In the genomic region with DNA sequence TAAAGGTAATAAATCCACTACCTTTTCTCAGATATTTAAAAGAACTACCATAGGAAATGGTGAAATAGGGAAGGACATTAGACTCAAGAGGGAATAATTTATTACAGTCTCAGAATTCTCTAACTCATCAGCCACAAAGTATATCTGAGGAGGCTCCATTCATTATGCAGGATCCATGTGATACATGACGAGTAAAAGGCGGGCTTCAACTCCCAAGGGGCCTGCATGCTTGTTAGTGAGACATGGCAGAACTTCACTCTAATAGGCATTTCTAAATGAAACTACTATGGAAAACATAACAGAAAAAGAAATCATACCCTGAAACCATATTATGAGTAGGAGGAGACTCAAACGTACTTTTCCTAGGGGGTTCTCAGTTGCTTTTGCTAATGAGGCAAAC, we compare ENCODE assay signal across 21 cellular contexts.
DNase-seq lines count a peak whose midpoint lies in the region; ATAC-seq and TF ChIP-seq lines count a peak whose summit lies in the region.
"Had no signal": no experiment of that assay in that cellular context is flagged by ENCODE, and none has a peak within 500 bp of the region (broad histone marks: within the 10 kb centered on the region; RNA-seq: fewer than 3 reads in every experiment).

No MANE protein-coding gene starts in this region.

- no peaks in the 10 kb centered on the region for H3K27me3 ChIP-seq in BLaER1 treated with 17β-estradiol and CSF1 and Interleukin-3, amounts not matched to agents 10 nM and 100 nM
- no peaks in the 10 kb centered on the region for H3K27me3 ChIP-seq in esophagus muscularis mucosa
- H3K27me3 ChIP-seq: Peyer's patch had no signal

- peaks cover 3% of the 10 kb centered on the region for H3K36me3 Mint-ChIP-seq in memory B cell
- H3K36me3 Mint-ChIP-seq: CD8-positive, alpha-beta T cell had no signal

- TF ChIP-seq CTCF in NB4 (IDR thresholded peaks at IDR 0.05; ENCODE audit: low read depth, low read length) (no peak), esophagus muscularis mucosa (IDR thresholded peaks at IDR 0.05) (no peak)

- H3K27me3 Mint-ChIP-seq in memory B cell: peaks cover 7% of the 10 kb centered on the region

- H3K4me3 Mint-ChIP-seq in memory B cell: no peak overlapping the region
- H3K4me3 Mint-ChIP-seq: CD8-positive, alpha-beta T cell; H9; T-helper 1 cell treated with Interleukin-12 subunit alpha and Interleukin-12 subunit beta and Interleukin-4 antibody, amounts not matched to agents 30 μg/mL and 1 μg/mL, for 36 hours had no signal

- peaks cover 0 to 14% (median 5%) of the 10 kb centered on the region in 11 experiments; a peak in 4 of 22 replicates for H3K9me3 ChIP-seq in BLaER1 treated with 17β-estradiol and CSF1 and Interleukin-3, amounts not matched to agents 10 nM and 100 nM (replicated peaks in 1 of 11)
- H3K9me3 ChIP-seq in esophagus muscularis mucosa: no peaks in the 10 kb centered on the region
- H3K9me3 ChIP-seq: Peyer's patch had no signal

- peak; percentile 43 for DNase-seq in NB4 (ENCODE audit: low read depth)
- DNase-seq in SK-N-DZ (ENCODE audit: low spot score): peak; percentile 17
- DNase-seq in memory B cell (ENCODE audit: low spot score in 2 of 2): no peak
- no peak for DNase-seq in NCI-H2196 treated with DMSO at 0.1 percent for 48 hours (lab: John Stamatoyannopoulos, UW; ENCODE audit: unreplicated experiment)
- no peak for DNase-seq in esophagus muscularis mucosa (ENCODE audit: extremely low spot score)
- DNase-seq in NCI-H146 (lab: John Stamatoyannopoulos, UW): no peak
- DNase-seq: CD8-positive, alpha-beta T cell; GDM1; H9; Karpas-422; MM.1S; NCI-H1105; NCI-H187 treated with DMSO at 0.1 percent for 48 hours; NCI-H226; NCI-H526; Peyer's patch had no signal

- no peak overlapping the region for H3K9ac ChIP-seq in BLaER1 treated with 17β-estradiol and CSF1 and Interleukin-3, amounts not matched to agents 10 nM and 100 nM

- peaks cover 2% of the 10 kb centered on the region for H3K4me1 Mint-ChIP-seq in memory B cell

- peaks cover 2% of the 10 kb centered on the region for H3K9me3 Mint-ChIP-seq in memory B cell
- H3K9me3 Mint-ChIP-seq: CD8-positive, alpha-beta T cell had no signal

- intact Hi-C loops in esophagus muscularis mucosa (cut with DNase I): no loop called here

- peak overlapping the region; percentile 53 for H3K27ac Mint-ChIP-seq in memory B cell
- H3K27ac Mint-ChIP-seq: CD8-positive, alpha-beta T cell; H9; T-helper 1 cell treated with Interleukin-12 subunit alpha and Interleukin-12 subunit beta and Interleukin-4 antibody, amounts not matched to agents 30 μg/mL and 1 μg/mL, for 36 hours had no signal

- H3K36me3 ChIP-seq in BLaER1 treated with 17β-estradiol and CSF1 and Interleukin-3, amounts not matched to agents 10 nM and 100 nM: no peaks in the 10 kb centered on the region
- H3K36me3 ChIP-seq in esophagus muscularis mucosa: no peaks in the 10 kb centered on the region
- H3K36me3 ChIP-seq: Peyer's patch had no signal

- ATAC-seq in memory B cell (ENCODE audit: low read depth): no peak
- ATAC-seq in GM21367 (IDR thresholded peaks at IDR 0.05; ENCODE audit: unreplicated experiment): no peak
- ATAC-seq: CD8-positive, alpha-beta T cell; GM12878; Right ventricle myocardium inferior had no signal

- no peaks in the 10 kb centered on the region for H4K20me1 ChIP-seq in BLaER1 treated with 17β-estradiol and CSF1 and Interleukin-3, amounts not matched to agents 10 nM and 100 nM

- peaks cover 6 to 49% (median 18%) of the 10 kb centered on the region in 10 experiments; a peak in 17 of 20 replicates for H3K4me1 ChIP-seq in BLaER1 treated with 17β-estradiol and CSF1 and Interleukin-3, amounts not matched to agents 10 nM and 100 nM
- H3K4me1 ChIP-seq in esophagus muscularis mucosa: no peaks in the 10 kb centered on the region
- H3K4me1 ChIP-seq: Peyer's patch had no signal

- TF ChIP-seq POLR2A in NB4 (IDR thresholded peaks at IDR 0.05; ENCODE audit: extremely low read depth, insufficient read length) (no peak), esophagus muscularis mucosa (IDR thresholded peaks at IDR 0.05; ENCODE audit: low read depth) (no peak)

- peak overlapping the region in 7 of 11 experiments; percentile 0 to 71 (median 44); a peak in 10 of 22 replicates for H3K4me2 ChIP-seq in BLaER1 treated with 17β-estradiol and CSF1 and Interleukin-3, amounts not matched to agents 10 nM and 100 nM

- no peak for TF ChIP-seq EP300 in esophagus muscularis mucosa (IDR thresholded peaks at IDR 0.05)

- WGBS in esophagus muscularis mucosa: 96% methylated on average over 3 of the region's 3 CpGs

- H3K27ac ChIP-seq in BLaER1 treated with 17β-estradiol and CSF1 and Interleukin-3, amounts not matched to agents 10 nM and 100 nM: no peak overlapping the region; a peak in 1 of 22 replicates
- no peak overlapping the region for H3K27ac ChIP-seq in esophagus muscularis mucosa (replicated peaks in 1 of 4)
- H3K27ac ChIP-seq: Peyer's patch had no signal

- no peak overlapping the region for H3K4me3 ChIP-seq in BLaER1 treated with 17β-estradiol and CSF1 and Interleukin-3, amounts not matched to agents 10 nM and 100 nM
- H3K4me3 ChIP-seq in NB4 (ENCODE audit: low read depth, low read length) (no peak overlapping the region), esophagus muscularis mucosa (no peak overlapping the region)
- H3K4me3 ChIP-seq: GM12878, Peyer's patch had no signal

Comparison
In these comparisons a context has a peak if more than half of its experiments do, and no peak if none do; other contexts are left out.
1. DNase-seq: peak in NB4 (single experiment) and SK-N-DZ (single experiment); none in memory B cell (0 of 2), NCI-H2196 treated with DMSO at 0.1 percent for 48 hours (single experiment), esophagus muscularis mucosa (single experiment) and NCI-H146 (single experiment).